1 cellular context compared by ENCODE assay signal in genomic region chr11:71928739-71929443, GRCh38.
TF ChIP-seq lines count a peak whose summit lies in the region.

TSS of gene RNF121 (plus strand) at chr11:71929046. CDS start at chr11:71929062, 16 bp downstream.

TF ChIP-seq in HepG2, 621 proteins besides CTCF, POLR2A, EP300 and RAD21 (continued from another document and continues in another):
- TF ChIP-seq PRDM10 (CRISPR knock-in tag; IDR thresholded peaks at IDR 0.05; ENCODE audit: low read depth) (peak; percentile 59; the same call in 1 of the 2 replicates), SOX5 (CRISPR knock-in tag; IDR thresholded peaks at IDR 0.05; ENCODE audit: borderline replicate concordance) (no peak; the same call in 1 of the 2 replicates), RFX5 (IDR thresholded peaks at IDR 0.05; ENCODE audit: low read depth, low read length) (peak; percentile 39; the same call in 1 of the 2 replicates), CBX5 (CRISPR knock-in tag; IDR thresholded peaks at IDR 0.05; ENCODE audit: borderline replicate concordance) (no peak; the same call in 1 of the 2 replicates), TOPORS (CRISPR knock-in tag; IDR thresholded peaks at IDR 0.05) (no peak), DRAP1 (CRISPR knock-in tag; IDR thresholded peaks at IDR 0.05) (peak; percentile 69), ERF (CRISPR knock-in tag; IDR thresholded peaks at IDR 0.05) (peak; percentile 20; the same call in 1 of the 2 replicates), MTF1 (CRISPR knock-in tag; IDR thresholded peaks at IDR 0.05) (no peak), KAT7 (CRISPR knock-in tag; IDR thresholded peaks at IDR 0.05; ENCODE audit: borderline replicate concordance) (no peak), HMGXB4 (CRISPR knock-in tag; IDR thresholded peaks at IDR 0.05; ENCODE audit: borderline replicate concordance in 1 of 2, low read depth in 1 of 2) (peak in 1 of 2 experiments; percentile 71; a peak in 2 of 4 replicates), NFYB (CRISPR knock-in tag; IDR thresholded peaks at IDR 0.05) (peak; percentile 81), NR2F1 (CRISPR knock-in tag; IDR thresholded peaks at IDR 0.05) (peak; percentile 27 to 80; a peak in 3 of 4 replicates), KDM4B (CRISPR knock-in tag; IDR thresholded peaks at IDR 0.05) (peak; percentile 64), ZSCAN31 (CRISPR knock-in tag; IDR thresholded peaks at IDR 0.05; ENCODE audit: low read depth) (peak; percentile 19), GZF1 (CRISPR knock-in tag; IDR thresholded peaks at IDR 0.05) (no peak; the same call in 1 of the 2 replicates), ZHX2 (IDR thresholded peaks at IDR 0.05; ENCODE audit: low read depth) (no peak), ZHX2 (CRISPR knock-in tag; IDR thresholded peaks at IDR 0.05; ENCODE audit: borderline replicate concordance) (no peak), DMAP1 (CRISPR knock-in tag; IDR thresholded peaks at IDR 0.05) (peak; percentile 36; the same call in 1 of the 2 replicates), ATM (IDR thresholded peaks at IDR 0.05; ENCODE audit: borderline replicate concordance) (no peak), ZNF230 (CRISPR knock-in tag; IDR thresholded peaks at IDR 0.05) (0 out of 2 replicates have a peak, but pooled peaks have one; percentile 9), ZNF10 (CRISPR knock-in tag; IDR thresholded peaks at IDR 0.05; ENCODE audit: borderline replicate concordance, low read depth) (no peak), ZNF891 (CRISPR knock-in tag; IDR thresholded peaks at IDR 0.05) (0 out of 2 replicates have a peak, but pooled peaks have one; percentile 55), SALL1 (CRISPR knock-in tag; IDR thresholded peaks at IDR 0.05) (peak; percentile 78), SMAD9 (CRISPR knock-in tag; IDR thresholded peaks at IDR 0.05) (no peak), IRX3 (CRISPR knock-in tag; IDR thresholded peaks at IDR 0.05; ENCODE audit: borderline replicate concordance, low read depth) (0 out of 2 replicates have a peak, but pooled peaks have one; percentile 48), MYC (CRISPR knock-in tag; IDR thresholded peaks at IDR 0.05; ENCODE audit: borderline replicate concordance) (peak; percentile 64; the same call in 1 of the 2 replicates), RARA (CRISPR knock-in tag; IDR thresholded peaks at IDR 0.05) (peak; percentile 70), U2AF1 (optimal IDR thresholded peaks at IDR 0.05; ENCODE audit: low read depth, low read length) (no peak), ZNF484 (CRISPR knock-in tag; IDR thresholded peaks at IDR 0.05; ENCODE audit: borderline replicate concordance, low read depth) (no peak), ESRRA (CRISPR knock-in tag; IDR thresholded peaks at IDR 0.05; ENCODE audit: low read depth) (peak; percentile 24; the same call in 1 of the 2 replicates), ZBTB38 (CRISPR knock-in tag; IDR thresholded peaks at IDR 0.05) (0 out of 2 replicates have a peak, but pooled peaks have one; percentile 25), ZUFSP (CRISPR knock-in tag; IDR thresholded peaks at IDR 0.05; ENCODE audit: borderline replicate concordance) (no peak), AFF4 (CRISPR knock-in tag; IDR thresholded peaks at IDR 0.05) (no peak), MAFF (IDR thresholded peaks at IDR 0.05; ENCODE audit: low read depth, low read length) (no peak), ZNF747 (CRISPR knock-in tag; IDR thresholded peaks at IDR 0.05; ENCODE audit: borderline replicate concordance) (no peak), IKZF5 (CRISPR knock-in tag; IDR thresholded peaks at IDR 0.05) (no peak), SRF (IDR thresholded peaks at IDR 0.05; ENCODE audit: low read depth, low read length) (no peak), E2F2 (CRISPR knock-in tag; IDR thresholded peaks at IDR 0.05; ENCODE audit: borderline replicate concordance) (no peak), FOSL1 (CRISPR knock-in tag; IDR thresholded peaks at IDR 0.05; ENCODE audit: borderline replicate concordance) (no peak), ZNF260 (CRISPR knock-in tag; IDR thresholded peaks at IDR 0.05; ENCODE audit: borderline replicate concordance, low read depth) (no peak), ZNF317 (CRISPR knock-in tag; IDR thresholded peaks at IDR 0.05) (no peak), ZNF138 (CRISPR knock-in tag; IDR thresholded peaks at IDR 0.05; ENCODE audit: low read depth) (no peak), RFXAP (CRISPR knock-in tag; IDR thresholded peaks at IDR 0.05; ENCODE audit: borderline replicate concordance) (no peak), HOXA7 (CRISPR knock-in tag; IDR thresholded peaks at IDR 0.05) (no peak), KDM2A (CRISPR knock-in tag; IDR thresholded peaks at IDR 0.05; ENCODE audit: borderline replicate concordance, low read depth) (peak; percentile 19)
